15 cellular contexts compared by ENCODE assay signal in the genomic region with DNA sequence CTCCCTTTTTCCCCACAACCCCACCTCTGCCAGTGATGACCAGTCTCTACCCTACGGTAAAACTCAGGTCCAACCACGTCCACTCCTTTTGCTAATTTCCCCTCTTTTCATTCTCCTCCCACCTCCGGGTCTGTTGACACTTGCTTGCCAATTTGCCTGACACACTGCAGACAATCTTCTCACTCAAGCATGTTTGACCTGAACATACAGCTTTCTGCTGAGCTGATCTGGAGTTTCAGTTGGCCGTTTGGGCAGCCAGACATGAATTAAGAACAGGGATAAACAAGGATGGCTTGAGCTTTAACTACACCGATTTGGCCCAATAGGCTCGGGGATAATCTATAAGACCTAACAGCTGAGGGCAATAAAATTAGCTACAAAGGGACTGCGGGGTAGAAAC.
"Had no signal": no experiment of that assay in that cellular context is flagged by ENCODE, and none has a peak within 500 bp of the region (broad histone marks: within the 10 kb centered on the region; RNA-seq: fewer than 3 reads in every experiment).

No MANE protein-coding gene starts in this region.

- H3K27me3 Mint-ChIP-seq: naive thymus-derived CD8-positive, alpha-beta T cell; stimulated activated naive CD8-positive, alpha-beta T cell treated with anti-CD3 and anti-CD28 coated beads, Interleukin-15, Interleukin-2, amounts not matched to agents 100 ng/mL and 50 ng/mL, for 24 hours had no signal

- H3K9me3 Mint-ChIP-seq: activated naive CD4-positive, alpha-beta T cell treated with anti-CD3 and anti-CD28 coated beads for 36 hours; activated T-helper 2 cell treated with anti-CD3 and anti-CD28 coated beads, Interferon-gamma antibody, Interleukin-2, Interleukin-4, amounts not matched to agents 10 μg/mL and 5 μg/mL and 100 μg/mL, durations not matched to agents 14 hours and 24 hours and 36 hours; naive thymus-derived CD8-positive, alpha-beta T cell; stimulated activated naive CD8-positive, alpha-beta T cell treated with anti-CD3 and anti-CD28 coated beads, Interleukin-15, Interleukin-2, amounts not matched to agents 100 ng/mL and 50 ng/mL, for 24 hours had no signal

- H3K4me3 Mint-ChIP-seq: activated naive CD4-positive, alpha-beta T cell treated with anti-CD3 and anti-CD28 coated beads for 36 hours; naive thymus-derived CD8-positive, alpha-beta T cell; stimulated activated naive CD8-positive, alpha-beta T cell treated with anti-CD3 and anti-CD28 coated beads, Interleukin-15, Interleukin-2, amounts not matched to agents 100 ng/mL and 50 ng/mL, for 24 hours had no signal

- H3K27ac Mint-ChIP-seq: activated naive CD4-positive, alpha-beta T cell treated with anti-CD3 and anti-CD28 coated beads for 36 hours; activated T-helper 2 cell treated with anti-CD3 and anti-CD28 coated beads, Interferon-gamma antibody, Interleukin-2, Interleukin-4, amounts not matched to agents 10 μg/mL and 5 μg/mL and 100 μg/mL, durations not matched to agents 14 hours and 24 hours and 36 hours; progenitor cell of endocrine pancreas; stimulated activated naive CD8-positive, alpha-beta T cell treated with anti-CD3 and anti-CD28 coated beads, Interleukin-15, Interleukin-2, amounts not matched to agents 100 ng/mL and 50 ng/mL, for 24 hours had no signal

- H3K9me3 ChIP-seq: spleen, suprapubic skin had no signal

- DNase-seq: activated CD4-positive, alpha-beta T cell treated with anti-CD3 and anti-CD28 coated beads, Interleukin-2, amount 50 U/mL, for 4 hours; activated naive CD4-positive, alpha-beta T cell treated with anti-CD3 and anti-CD28 coated beads for 36 hours; activated T-cell treated with anti-CD3 and anti-CD28 coated beads for 4 hours; dorsolateral prefrontal cortex; erythroblast; islet precursor cell; naive thymus-derived CD8-positive, alpha-beta T cell; occipital lobe; right cardiac atrium; spleen; trophoblast cell had no signal

- H3K27me3 ChIP-seq: dorsolateral prefrontal cortex, spleen, suprapubic skin had no signal

- H3K27ac ChIP-seq: spleen, suprapubic skin had no signal
